ENCODE assay signal across 20 cellular contexts in genomic region chr17:40938981-40939380, GRCh38. TPM values are rescaled to one million over a fixed set of nuclear protein-coding genes. Genes with fewer than 3 reads are reported as not detected.
"Had no signal": no experiment of that assay in that cellular context is flagged by ENCODE, and none has a peak within 500 bp of the region (broad histone marks: within the 10 kb centered on the region; RNA-seq: fewer than 3 reads in every experiment).

No MANE protein-coding gene starts in this region.

- ATAC-seq: esophagus mucosa had no signal

- H3K27me3 ChIP-seq: breast epithelium, ovary, sigmoid colon, stomach, thyroid gland had no signal

- H3K27ac ChIP-seq: dorsolateral prefrontal cortex, left ventricle myocardium inferior, ovary, sigmoid colon, stomach, thyroid gland had no signal

- H3K4me1 ChIP-seq: breast epithelium, left ventricle myocardium inferior, sigmoid colon, thyroid gland had no signal

- DNase-seq: activated CD4-positive, alpha-beta memory T cell treated with anti-CD3 and anti-CD28 coated beads for 36 hours; activated CD4-positive, alpha-beta T cell treated with anti-CD3 and anti-CD28 coated beads for 1 hour; activated gamma-delta T cell; activated naive CD8-positive, alpha-beta T cell treated with anti-CD3 and anti-CD28 coated beads for 36 hours; activated T-cell treated with anti-CD3 and anti-CD28 coated beads, Interleukin-2, amount 50 U/mL, for 48 hours; anterior cingulate cortex; dorsolateral prefrontal cortex; foreskin melanocyte; head of caudate nucleus; left ventricle myocardium inferior; nephron progenitor cell; ovary; sigmoid colon; stimulated activated CD4-positive, alpha-beta T cell treated with anti-CD3 and anti-CD28 coated beads, Interleukin-4, amount 100 ng/mL, for 24 hours; stomach; T1000; thyroid gland had no signal

- H3K36me3 ChIP-seq: breast epithelium, left ventricle myocardium inferior, ovary, sigmoid colon, stomach, thyroid gland had no signal

- H3K4me3 ChIP-seq: breast epithelium, dorsolateral prefrontal cortex, left ventricle myocardium inferior, ovary, sigmoid colon, stomach, thyroid gland had no signal

- H3K9me3 ChIP-seq: breast epithelium, left ventricle myocardium inferior, ovary, sigmoid colon, stomach, thyroid gland had no signal

RNA-seq across cellular contexts. Expression of gene KRT23, which starts 1.5 kb away (rescaled TPM):
- total RNA-seq: activated CD4-positive, alpha-beta memory T cell treated with anti-CD3 and anti-CD28 coated beads for 36 hours; activated naive CD8-positive, alpha-beta T cell treated with anti-CD3 and anti-CD28 coated beads for 36 hours; cerebellum; stomach had no signal

RNA-seq across cellular contexts. Expression of gene KRT39, which starts 27.8 kb away (rescaled TPM):
- total RNA-seq: activated CD4-positive, alpha-beta memory T cell treated with anti-CD3 and anti-CD28 coated beads for 36 hours; activated naive CD8-positive, alpha-beta T cell treated with anti-CD3 and anti-CD28 coated beads for 36 hours; breast epithelium; cerebellum; esophagus mucosa; left ventricle myocardium inferior; sigmoid colon; stomach; thyroid gland had no signal
- polyA plus RNA-seq: ovary, stomach had no signal

RNA-seq across cellular contexts. Expression of gene KRT40, which starts 45.1 kb away (rescaled TPM):
- total RNA-seq: activated CD4-positive, alpha-beta memory T cell treated with anti-CD3 and anti-CD28 coated beads for 36 hours; activated naive CD8-positive, alpha-beta T cell treated with anti-CD3 and anti-CD28 coated beads for 36 hours; cerebellum; esophagus mucosa; left ventricle myocardium inferior; ovary; sigmoid colon; stomach; thyroid gland had no signal
- polyA plus RNA-seq: ovary had no signal

RNA-seq across cellular contexts. Expression of gene KRT20, which starts 53.9 kb away (rescaled TPM):
- total RNA-seq: activated CD4-positive, alpha-beta memory T cell treated with anti-CD3 and anti-CD28 coated beads for 36 hours; activated naive CD8-positive, alpha-beta T cell treated with anti-CD3 and anti-CD28 coated beads for 36 hours; dorsolateral prefrontal cortex; left ventricle myocardium inferior; thyroid gland had no signal

RNA-seq across cellular contexts. Expression of gene KRTAP3-3, which starts 55.0 kb away (rescaled TPM):
- total RNA-seq: activated CD4-positive, alpha-beta memory T cell treated with anti-CD3 and anti-CD28 coated beads for 36 hours; activated naive CD8-positive, alpha-beta T cell treated with anti-CD3 and anti-CD28 coated beads for 36 hours; breast epithelium; cerebellum; dorsolateral prefrontal cortex; esophagus mucosa; left ventricle myocardium inferior; ovary; sigmoid colon; stomach; thyroid gland had no signal
- polyA plus RNA-seq: ovary, sigmoid colon, stomach had no signal
